1 cellular context compared by ENCODE assay signal in genomic region chr7:79452032-79452494, GRCh38.
TF ChIP-seq lines count a peak whose summit lies in the region.

No MANE protein-coding gene starts in this region.

TF ChIP-seq in HepG2, 621 proteins besides CTCF, POLR2A, EP300 and RAD21 (continued from another document and continues in another):
- no peak for TF ChIP-seq ZNF451 (CRISPR knock-in tag; IDR thresholded peaks at IDR 0.05)
- no peak for TF ChIP-seq ISX (CRISPR knock-in tag; conservative IDR thresholded peaks at IDR 0.05)
- 0 out of 2 replicates have a peak, but pooled peaks have one; percentile 23 for TF ChIP-seq ZNF777 (CRISPR knock-in tag; IDR thresholded peaks at IDR 0.05)
- no peak for TF ChIP-seq SRSF9 (IDR thresholded peaks at IDR 0.05; ENCODE audit: borderline replicate concordance, insufficient read depth, low read depth, low read length, poor library complexity, severe bottlenecking)
- TF ChIP-seq PHF5A (CRISPR knock-in tag; IDR thresholded peaks at IDR 0.05; ENCODE audit: low read depth, unreplicated experiment) = peak; percentile 34
- no peak for TF ChIP-seq EED (CRISPR knock-in tag; IDR thresholded peaks at IDR 0.05)
- TF ChIP-seq HMGXB4 (CRISPR knock-in tag; IDR thresholded peaks at IDR 0.05; ENCODE audit: borderline replicate concordance in 1 of 2, low read depth in 1 of 2) = peak in 1 of 2 experiments; percentile 47; a peak in 2 of 4 replicates
- peak; percentile 67 for TF ChIP-seq SP4 (CRISPR knock-in tag; IDR thresholded peaks at IDR 0.05)
- TF ChIP-seq SIX1 (CRISPR knock-in tag; IDR thresholded peaks at IDR 0.05; ENCODE audit: borderline replicate concordance) = no peak
- no peak for TF ChIP-seq KDM5B (CRISPR knock-in tag; IDR thresholded peaks at IDR 0.05; ENCODE audit: borderline replicate concordance)
- peak; percentile 75 for TF ChIP-seq KLF6 (CRISPR knock-in tag; IDR thresholded peaks at IDR 0.05)
- TF ChIP-seq CAMTA2 (CRISPR knock-in tag; IDR thresholded peaks at IDR 0.05; ENCODE audit: borderline replicate concordance) = no peak
- peak; percentile 60; the same call in 1 of the 2 replicates for TF ChIP-seq SOX5 (CRISPR knock-in tag; IDR thresholded peaks at IDR 0.05; ENCODE audit: borderline replicate concordance)
- no peak for TF ChIP-seq ETV6 (CRISPR knock-in tag; conservative IDR thresholded peaks at IDR 0.05)
- no peak for TF ChIP-seq RORA (CRISPR knock-in tag; IDR thresholded peaks at IDR 0.05)
- TF ChIP-seq ZNF124 (CRISPR knock-in tag; IDR thresholded peaks at IDR 0.05) = peak; percentile 64; the same call in 1 of the 2 replicates
- TF ChIP-seq ZNF784 (CRISPR knock-in tag; IDR thresholded peaks at IDR 0.05; ENCODE audit: borderline replicate concordance) = 0 out of 2 replicates have a peak, but pooled peaks have one; percentile 32
- no peak for TF ChIP-seq ZNF12 (CRISPR knock-in tag; IDR thresholded peaks at IDR 0.05)
- TF ChIP-seq ZNF660 (CRISPR knock-in tag; IDR thresholded peaks at IDR 0.05; ENCODE audit: borderline replicate concordance, low read depth) = no peak
- TF ChIP-seq ZBTB42 (CRISPR knock-in tag; IDR thresholded peaks at IDR 0.05) = no peak
- TF ChIP-seq ZBTB40 (IDR thresholded peaks at IDR 0.05) = no peak
- peak; percentile 32; the same call in 1 of the 2 replicates for TF ChIP-seq ZBTB40 (CRISPR knock-in tag; IDR thresholded peaks at IDR 0.05)
- TF ChIP-seq NR2C2 (CRISPR knock-in tag; IDR thresholded peaks at IDR 0.05; ENCODE audit: borderline replicate concordance) = peak; percentile 80
- 0 out of 2 replicates have a peak, but pooled peaks have one; percentile 51 for TF ChIP-seq HNRNPL (IDR thresholded peaks at IDR 0.05; ENCODE audit: low read depth, low read length)
- TF ChIP-seq MBNL3 (CRISPR knock-in tag; conservative IDR thresholded peaks at IDR 0.05) = no peak
- TF ChIP-seq ZNF562 (CRISPR knock-in tag; IDR thresholded peaks at IDR 0.05; ENCODE audit: borderline replicate concordance) = no peak
- no peak for TF ChIP-seq ZBTB37 (CRISPR knock-in tag; IDR thresholded peaks at IDR 0.05)
- no peak for TF ChIP-seq HOXA9 (CRISPR knock-in tag; IDR thresholded peaks at IDR 0.05; ENCODE audit: borderline replicate concordance)
- peak; percentile 72 for TF ChIP-seq MED1 (CRISPR knock-in tag; IDR thresholded peaks at IDR 0.05)
- TF ChIP-seq ZNF143 (CRISPR knock-in tag; IDR thresholded peaks at IDR 0.05) = no peak
- TF ChIP-seq ZNF703 (CRISPR knock-in tag; IDR thresholded peaks at IDR 0.05; ENCODE audit: borderline replicate concordance) = no peak; the same call in 1 of the 2 replicates
- TF ChIP-seq ZNF350 (CRISPR knock-in tag; IDR thresholded peaks at IDR 0.05; ENCODE audit: borderline replicate concordance, low read depth) = peak; percentile 29
- no peak; the same call in 1 of the 2 replicates for TF ChIP-seq ZNF362 (CRISPR knock-in tag; IDR thresholded peaks at IDR 0.05; ENCODE audit: borderline replicate concordance)
- peak; percentile 85 for TF ChIP-seq ARID5B (CRISPR knock-in tag; IDR thresholded peaks at IDR 0.05)
- peak; percentile 87 for TF ChIP-seq HOMEZ (CRISPR knock-in tag; IDR thresholded peaks at IDR 0.05; ENCODE audit: low read depth)
- no peak; the same call in 1 of the 2 replicates for TF ChIP-seq KDM3A (CRISPR knock-in tag; IDR thresholded peaks at IDR 0.05; ENCODE audit: low read depth)
- no peak for TF ChIP-seq ZNF329 (CRISPR knock-in tag; IDR thresholded peaks at IDR 0.05; ENCODE audit: low read depth)
- no peak for TF ChIP-seq ZNF382 (CRISPR knock-in tag; IDR thresholded peaks at IDR 0.05; ENCODE audit: borderline replicate concordance)
- TF ChIP-seq TOE1 (CRISPR knock-in tag; IDR thresholded peaks at IDR 0.05) = no peak
- no peak for TF ChIP-seq ZNF672 (CRISPR knock-in tag; IDR thresholded peaks at IDR 0.05)
- peak; percentile 55; the same call in 1 of the 2 replicates for TF ChIP-seq ZNF558 (CRISPR knock-in tag; IDR thresholded peaks at IDR 0.05; ENCODE audit: borderline replicate concordance)
- no peak for TF ChIP-seq ATF4 (CRISPR knock-in tag; IDR thresholded peaks at IDR 0.05)
- no peak for TF ChIP-seq ZNF44 (CRISPR knock-in tag; IDR thresholded peaks at IDR 0.05)
